Comparison of ENCODE assay signal across 24 cellular contexts in genomic region chr18:78773303-78773755, GRCh38.
"Had no signal": no experiment of that assay in that cellular context is flagged by ENCODE, and none has a peak within 500 bp of the region (broad histone marks: within the 10 kb centered on the region; RNA-seq: fewer than 3 reads in every experiment).

No MANE protein-coding gene starts in this region.

- H3K27me3 ChIP-seq: right atrium auricular region, testis, thyroid gland, transverse colon, vagina had no signal

- H3K4me3 ChIP-seq: left lung, lower lobe of right lung, right atrium auricular region, spleen, testis, thyroid gland, transverse colon, upper lobe of left lung, vagina had no signal

- H3K4me1 ChIP-seq: left lung, lower lobe of right lung, parathyroid adenoma, right atrium auricular region, spleen, testis, thyroid gland, transverse colon, upper lobe of left lung, vagina had no signal

- H3K36me3 ChIP-seq: left lung, lower lobe of right lung, right atrium auricular region, spleen, thyroid gland, transverse colon, upper lobe of left lung, vagina had no signal

- H3K9me3 ChIP-seq: left lung, lower lobe of right lung, right atrium auricular region, spleen, testis, thyroid gland, transverse colon, upper lobe of left lung, vagina had no signal

- DNase-seq: hypothalamus; immature natural killer cell; kidney; left colon; lower lobe of right lung; mammary epithelial cell; mesenchymal stem cell; naive thymus-derived CD8-positive, alpha-beta T cell; nucleus accumbens; small intestine; spleen; stimulated activated CD4-positive, alpha-beta T cell treated with anti-CD3 and anti-CD28 coated beads, Interleukin-4, amount 100 ng/mL, for 24 hours; stimulated activated naive CD4-positive, alpha-beta T cell treated with Interleukin-2 at 50 U/mL for 16 hours; stimulated activated naive CD8-positive, alpha-beta T cell treated with anti-CD3 and anti-CD28 coated beads, Interleukin-15, amount 100 ng/mL, for 72 hours; testis; thyroid gland; transverse colon had no signal

- H3K27ac ChIP-seq: left lung, lower lobe of right lung, parathyroid adenoma, right atrium auricular region, spleen, testis, thyroid gland, transverse colon, upper lobe of left lung, vagina had no signal

- ATAC-seq: left lung; lower lobe of right lung; naive thymus-derived CD8-positive, alpha-beta T cell; sciatic nerve; stimulated activated effector memory CD8-positive, alpha-beta T cell treated with anti-CD3 and anti-CD28 coated beads, Interleukin-12 subunit alpha, Interleukin-12 subunit beta, amount 100 ng/mL, for 72 hours had no signal
